Comparison of ENCODE assay signal across 17 cellular contexts in the genomic region with DNA sequence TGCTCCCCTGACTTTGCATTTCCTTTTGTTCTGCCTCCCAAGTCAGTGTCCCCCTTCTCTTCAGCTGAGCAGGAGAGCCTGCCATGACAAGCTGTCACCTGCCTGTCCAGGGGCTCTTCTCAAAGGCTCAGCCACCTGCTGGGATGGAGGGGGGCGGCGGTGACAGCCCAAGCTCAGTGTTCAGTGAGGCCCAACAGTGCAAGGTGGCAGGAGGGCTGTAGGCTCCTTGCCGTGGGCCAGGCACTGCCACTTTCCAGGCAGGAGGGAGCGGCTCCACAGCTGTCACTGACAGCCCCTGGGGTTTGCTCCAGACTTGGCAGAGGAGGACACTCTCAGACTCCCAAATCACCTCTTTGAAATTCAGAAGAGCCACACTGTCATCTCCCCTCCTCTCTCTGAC.
A peak's percentile ranks its signal among the peaks of the same experiment; 100 is the strongest.
DNase-seq lines count a peak whose midpoint lies in the region; ATAC-seq and TF ChIP-seq lines count a peak whose summit lies in the region.
"Had no signal": no experiment of that assay in that cellular context is flagged by ENCODE, and none has a peak within 500 bp of the region (broad histone marks: within the 10 kb centered on the region; RNA-seq: fewer than 3 reads in every experiment).

No MANE protein-coding gene starts in this region.

- DNase-seq in NCI-H2107 treated with DMSO at 0.1 percent for 48 hours (lab: John Stamatoyannopoulos, UW; ENCODE audit: unreplicated experiment), result peak; percentile 29
- no peak for DNase-seq in NCI-H2107 (lab: John Stamatoyannopoulos, UW)
- DNase-seq in NCI-H2171 (lab: John Stamatoyannopoulos, UW), result peak; percentile 71
- peak; percentile 50 for DNase-seq in islet precursor cell
- DNase-seq in stimulated activated CD4-positive, alpha-beta T cell treated with anti-CD3 and anti-CD28 coated beads, Interleukin-4, amount 100 ng/mL, for 4 hours, result no peak
- no peak for DNase-seq in DMS53 treated with DMSO at 0.1 percent for 48 hours (lab: John Stamatoyannopoulos, UW; ENCODE audit: unreplicated experiment)
- DNase-seq in activated naive CD8-positive, alpha-beta T cell treated with anti-CD3 and anti-CD28 coated beads, Interleukin-2, amount 50 U/mL, for 24 hours, result no peak
- DNase-seq: GDM1, GM23248, NCI-H774, T-helper 17 cell had no signal

- H3K4me1 ChIP-seq in HEK293 (ENCODE audit: control insufficient read depth, insufficient read depth, low read length), result no peaks in the 10 kb centered on the region
- H3K4me1 ChIP-seq: A549 had no signal

- H3K4me3 ChIP-seq in HEK293 (ENCODE audit: low read depth, low read length), result no peak overlapping the region
- H3K4me3 ChIP-seq: A549, GM23248, SK-N-MC had no signal

- POLR2A ChIA-PET in HEK293 (lab: Yijun Ruan, JAX), result no interaction called here

- H3K36me3 Mint-ChIP-seq in activated naive CD8-positive, alpha-beta T cell treated with anti-CD3 and anti-CD28 coated beads, Interleukin-2, amount 50 U/mL, for 24 hours (ENCODE audit: low read depth), result no peaks in the 10 kb centered on the region
- H3K36me3 Mint-ChIP-seq: CD14-positive monocyte had no signal

- CTCF ChIA-PET in HEK293 (lab: Yijun Ruan, JAX), result no interaction called here

- no peaks in the 10 kb centered on the region for H3K9me3 ChIP-seq in HEK293 (ENCODE audit: control insufficient read depth, insufficient read depth, low read depth, low read length)
- H3K9me3 ChIP-seq: A549 had no signal

- H3K36me3 ChIP-seq in HEK293 (ENCODE audit: control insufficient read depth in 2 of 2, insufficient read depth in 1 of 2, low read length in 2 of 2), result no peaks in the 10 kb centered on the region

- TF ChIP-seq CTCF in HEK293 (tag by site-specific recombination; IDR thresholded peaks at IDR 0.05), result no peak

- no peak for ATAC-seq in activated naive CD8-positive, alpha-beta T cell treated with anti-CD3 and anti-CD28 coated beads, Interleukin-2, amount 50 U/mL, for 24 hours
- ATAC-seq: A549, Right ventricle myocardium inferior, T-helper 17 cell had no signal

- no peak overlapping the region for H3K27ac Mint-ChIP-seq in activated naive CD8-positive, alpha-beta T cell treated with anti-CD3 and anti-CD28 coated beads, Interleukin-2, amount 50 U/mL, for 24 hours
- H3K27ac Mint-ChIP-seq: T-helper 17 cell had no signal

- no peaks in the 10 kb centered on the region for H3K9me3 Mint-ChIP-seq in activated naive CD8-positive, alpha-beta T cell treated with anti-CD3 and anti-CD28 coated beads, Interleukin-2, amount 50 U/mL, for 24 hours

- H3K4me3 Mint-ChIP-seq in activated naive CD8-positive, alpha-beta T cell treated with anti-CD3 and anti-CD28 coated beads, Interleukin-2, amount 50 U/mL, for 24 hours, result no peak overlapping the region
- H3K4me3 Mint-ChIP-seq: CD14-positive monocyte, T-helper 17 cell had no signal

- H3K27me3 Mint-ChIP-seq in activated naive CD8-positive, alpha-beta T cell treated with anti-CD3 and anti-CD28 coated beads, Interleukin-2, amount 50 U/mL, for 24 hours, result no peaks in the 10 kb centered on the region

- no peak overlapping the region for H3K27ac ChIP-seq in HEK293 (ENCODE audit: extremely low read depth, low read depth, low read length)
- H3K27ac ChIP-seq: A549, GM23248, HL-60, SK-N-MC had no signal

- no peaks in the 10 kb centered on the region for H3K4me1 Mint-ChIP-seq in activated naive CD8-positive, alpha-beta T cell treated with anti-CD3 and anti-CD28 coated beads, Interleukin-2, amount 50 U/mL, for 24 hours
- H3K4me1 Mint-ChIP-seq: T-helper 17 cell had no signal

TF ChIP-seq in HEK293, 187 proteins besides CTCF, POLR2A, EP300 and RAD21:
- TF ChIP-seq ZNF341 (tag by site-specific recombination; IDR thresholded peaks at IDR 0.05; ENCODE audit: low read depth) (peak; percentile 61), KLF10 (tag by site-specific recombination; IDR thresholded peaks at IDR 0.05) (no peak), ZNF629 (tag by site-specific recombination; IDR thresholded peaks at IDR 0.05) (no peak), ZIC2 (tag by site-specific recombination; IDR thresholded peaks at IDR 0.05) (peak; percentile 88)

Comparison
In these comparisons a context has a peak if more than half of its experiments do, and no peak if none do; other contexts are left out.
1. DNase-seq: peak in NCI-H2107 treated with DMSO at 0.1 percent for 48 hours (single experiment), NCI-H2171 (single experiment) and islet precursor cell (single experiment); none in NCI-H2107 (single experiment), stimulated activated CD4-positive, alpha-beta T cell treated with anti-CD3 and anti-CD28 coated beads, Interleukin-4, amount 100 ng/mL, for 4 hours (0 of 2), DMS53 treated with DMSO at 0.1 percent for 48 hours (single experiment) and activated naive CD8-positive, alpha-beta T cell treated with anti-CD3 and anti-CD28 coated beads, Interleukin-2, amount 50 U/mL, for 24 hours (single experiment).